In genomic region chr16:79605999-79606398, GRCh38 we compare ENCODE assay signal across 9 cellular contexts. TPM values are rescaled to one million over a fixed set of nuclear protein-coding genes. Genes with fewer than 3 reads are reported as not detected.
A peak's percentile ranks its signal among the peaks of the same experiment; 100 is the strongest.
DNase-seq lines count a peak whose midpoint lies in the region; ATAC-seq, FAIRE-seq and TF ChIP-seq lines count a peak whose summit lies in the region.
"Had no signal": no experiment of that assay in that cellular context is flagged by ENCODE, and none has a peak within 500 bp of the region (broad histone marks: within the 10 kb centered on the region; RNA-seq: fewer than 3 reads in every experiment).

No MANE protein-coding gene starts in this region.

- H3K4me3 Mint-ChIP-seq in naive thymus-derived CD8-positive, alpha-beta T cell: no peak overlapping the region

- H3K4me1 Mint-ChIP-seq in naive thymus-derived CD8-positive, alpha-beta T cell: peaks cover 7 to 14% (median 12%) of the 10 kb centered on the region in 4 donors

- H3K9me3 Mint-ChIP-seq in naive thymus-derived CD8-positive, alpha-beta T cell: no peaks in the 10 kb centered on the region

- TF ChIP-seq CTCF in brain microvascular endothelial cell (IDR thresholded peaks at IDR 0.05; ENCODE audit: low read depth, low read length, missing control alignments): no peak
- no peak for TF ChIP-seq CTCF in left ventricle myocardium inferior (IDR thresholded peaks at IDR 0.05; ENCODE audit: borderline replicate concordance)

- no peak for FAIRE-seq in H54 (lab: Jason Lieb, UNC)

- H3K4me1 ChIP-seq in left ventricle myocardium inferior: peaks cover 15% of the 10 kb centered on the region

- ATAC-seq in HG03025 (IDR thresholded peaks at IDR 0.05; ENCODE audit: low FRiP score, unreplicated experiment): peak; percentile 75
- no peak for ATAC-seq in naive thymus-derived CD8-positive, alpha-beta T cell
- ATAC-seq: Right ventricle myocardium inferior had no signal

- in situ Hi-C loops in brain microvascular endothelial cell (cut with HindIII; ENCODE audit: low pct_ligation_motif_present, low sequenced_read_pairs): no loop called here

- H3K27ac ChIP-seq in brain microvascular endothelial cell: no peak overlapping the region
- H3K27ac ChIP-seq in skin epidermis: peak overlapping the region in 12 of 21 experiments; percentile 13 to 74 (median 46)
- no peak overlapping the region for H3K27ac ChIP-seq in left ventricle myocardium inferior (replicated peaks)

- H3K36me3 Mint-ChIP-seq in naive thymus-derived CD8-positive, alpha-beta T cell: no peaks in the 10 kb centered on the region

- H3K27ac Mint-ChIP-seq in naive thymus-derived CD8-positive, alpha-beta T cell: no peak overlapping the region

- H3K36me3 ChIP-seq in brain microvascular endothelial cell (replicated peaks): no peaks in the 10 kb centered on the region
- no peaks in the 10 kb centered on the region for H3K36me3 ChIP-seq in left ventricle myocardium inferior

- H3K27me3 ChIP-seq in brain microvascular endothelial cell (replicated peaks) (no peaks in the 10 kb centered on the region), left ventricle myocardium inferior (ENCODE audit: low read depth) (peaks cover 23% of the 10 kb centered on the region)

- no peak overlapping the region for H3K4me3 ChIP-seq in brain microvascular endothelial cell (ENCODE audit: low read depth, low read length)
- no peak overlapping the region for H3K4me3 ChIP-seq in skin epidermis
- no peak overlapping the region for H3K4me3 ChIP-seq in left ventricle myocardium inferior

- DNase-seq in GM19240 (ENCODE audit: insufficient read length, low spot score) (peak; percentile 12), brain microvascular endothelial cell (peak; percentile 58), NCI-H187 treated with DMSO at 0.1 percent for 48 hours (lab: John Stamatoyannopoulos, UW) (no peak), left ventricle myocardium inferior (no peak), H54 (ENCODE audit: insufficient read length, low spot score) (no peak)
- DNase-seq in naive thymus-derived CD8-positive, alpha-beta T cell: no peak

- POLR2A ChIA-PET in naive thymus-derived CD8-positive, alpha-beta T cell (lab: Charles Lee): no interaction called here

- intact Hi-C loops in left ventricle myocardium inferior (cut with micrococcal nuclease): loop anchor here (10.0 kb wide), 1 partner anchor 681 kb away; no protein-coding TSS in a partner anchor

- no peaks in the 10 kb centered on the region for H3K9me3 ChIP-seq in left ventricle myocardium inferior (replicated peaks)

- H3K27me3 Mint-ChIP-seq in naive thymus-derived CD8-positive, alpha-beta T cell: peaks cover 33 to 81% (median 46%) of the 10 kb centered on the region in 5 donors

- no peak for TF ChIP-seq POLR2A in H54 (IDR thresholded peaks at IDR 0.05; ENCODE audit: low read depth, low read length)

RNA-seq across cellular contexts. Expression of gene MAF, which starts 5.5 kb away (rescaled TPM):
- total RNA-seq in left ventricle myocardium inferior: 11.5 TPM
- 1 to 10 TPM in 1 of 2 experiments, under 1 TPM in 1; 0.74 to 1.0 TPM for total RNA-seq in naive thymus-derived CD8-positive, alpha-beta T cell
- under 1 TPM in 2 of 3 donors, not detected in 1; 0.09 to 0.67 TPM for polyA plus RNA-seq in naive thymus-derived CD8-positive, alpha-beta T cell

Comparison
In these comparisons a context has a peak if more than half of its experiments do, and no peak if none do; other contexts are left out.
1. DNase-seq: peak in GM19240 (single experiment) and brain microvascular endothelial cell (single experiment); none in NCI-H187 treated with DMSO at 0.1 percent for 48 hours (single experiment), left ventricle myocardium inferior (single experiment), naive thymus-derived CD8-positive, alpha-beta T cell (0 of 10) and H54 (single experiment).
2. H3K27ac ChIP-seq: peak in skin epidermis (12 of 21); none in brain microvascular endothelial cell (single experiment) and left ventricle myocardium inferior (single experiment).